ENCODE assay signal across 10 cellular contexts in genomic region chr9:121269888-121270254, GRCh38. TPM values are rescaled to one million over a fixed set of nuclear protein-coding genes. Genes with fewer than 3 reads are reported as not detected.
DNase-seq lines count a peak whose midpoint lies in the region; ATAC-seq and TF ChIP-seq lines count a peak whose summit lies in the region.
"Had no signal": no experiment of that assay in that cellular context is flagged by ENCODE, and none has a peak within 500 bp of the region (broad histone marks: within the 10 kb centered on the region; RNA-seq: fewer than 3 reads in every experiment).

No MANE protein-coding gene starts in this region.

- DNase-seq in WTC11 (ENCODE audit: low spot score), result no peak
- no peak for DNase-seq in fibroblast of the aortic adventitia (ENCODE audit: low read depth)
- DNase-seq in trophoblast cell, result no peak
- DNase-seq in NCI-H1694 treated with DMSO at 0.1 percent for 48 hours (lab: John Stamatoyannopoulos, UW), result no peak
- no peak for DNase-seq in WERI-Rb-1
- no peak for DNase-seq in NOMO-1 treated with dmso at 0.1 percent for 144 hours (lab: John Stamatoyannopoulos, UW; ENCODE audit: unreplicated experiment)
- DNase-seq: activated effector memory CD4-positive, alpha-beta T cell treated with Interleukin-2 at 50 U/mL for 16 hours; NCI-H187 treated with DMSO at 0.1 percent for 48 hours had no signal

- no peak overlapping the region for H4K12ac ChIP-seq in trophoblast cell (ENCODE audit: low read depth, low read length)

- H3K4me1 ChIP-seq in BLaER1 treated with 17β-estradiol and CSF1 and Interleukin-3, amounts not matched to agents 10 nM and 100 nM, result peaks cover 60 to 83% (median 72%) of the 10 kb centered on the region in 10 experiments
- peaks cover 25 to 41% of the 10 kb centered on the region in 2 experiments for H3K4me1 ChIP-seq in trophoblast cell (ENCODE audit: control insufficient read depth in 1 of 2, insufficient read depth in 2 of 2, low read length in 2 of 2)

- no peaks in the 10 kb centered on the region for H3K9me3 ChIP-seq in BLaER1 treated with 17β-estradiol and CSF1 and Interleukin-3, amounts not matched to agents 10 nM and 100 nM (replicated peaks in 1 of 11)
- H3K9me3 ChIP-seq in trophoblast cell (ENCODE audit: insufficient read depth, low read depth, low read length), result peaks cover 4% of the 10 kb centered on the region
- H3K9me3 ChIP-seq in WERI-Rb-1 (ENCODE audit: severe bottlenecking), result no peaks in the 10 kb centered on the region

- no peak overlapping the region for H3K14ac ChIP-seq in trophoblast cell (ENCODE audit: low read length)

- no peaks in the 10 kb centered on the region for H3K9me3 Mint-ChIP-seq in WTC11

- peak overlapping the region; percentile 36 for H4K91ac ChIP-seq in trophoblast cell (ENCODE audit: low read depth, low read length)

- no peak overlapping the region for H2BK12ac ChIP-seq in trophoblast cell (ENCODE audit: low read length)

- H3K4me1 Mint-ChIP-seq in WTC11, result peaks cover 51% of the 10 kb centered on the region

- peak overlapping the region; percentile 94 to 100 (median 99) for H3K4me2 ChIP-seq in BLaER1 treated with 17β-estradiol and CSF1 and Interleukin-3, amounts not matched to agents 10 nM and 100 nM
- peak overlapping the region; percentile 97 for H3K4me2 ChIP-seq in trophoblast cell (ENCODE audit: low read length)

- H3K4me3 Mint-ChIP-seq in WTC11, result peak overlapping the region; percentile 81; the same call in 1 of the 2 replicates

- H3K9ac ChIP-seq in BLaER1 treated with 17β-estradiol and CSF1 and Interleukin-3, amounts not matched to agents 10 nM and 100 nM, result peak overlapping the region; percentile 63 to 88 (median 77); a peak in 21 of 22 replicates
- H3K9ac ChIP-seq in trophoblast cell (ENCODE audit: low read length), result no peak overlapping the region

- no peak overlapping the region for H2BK5ac ChIP-seq in trophoblast cell (ENCODE audit: low read depth, low read length, poor library complexity)

- TF ChIP-seq CTCF in WTC11 (IDR thresholded peaks at IDR 0.05), result no peak
- TF ChIP-seq CTCF in fibroblast of the aortic adventitia (IDR thresholded peaks at IDR 0.05; ENCODE audit: insufficient read depth, low read length), result no peak
- no peak for TF ChIP-seq CTCF in WERI-Rb-1 (IDR thresholded peaks at IDR 0.05; ENCODE audit: low read depth, low read length)

- peaks cover 5% of the 10 kb centered on the region for H3K79me2 ChIP-seq in trophoblast cell (ENCODE audit: control insufficient read depth, insufficient read depth, low read length, poor library complexity)

- no peak overlapping the region for H2AFZ ChIP-seq in trophoblast cell (ENCODE audit: insufficient read depth, low read length, poor library complexity)

- no peak overlapping the region for H3K23ac ChIP-seq in trophoblast cell (ENCODE audit: low read length)

- H3K18ac ChIP-seq in trophoblast cell (ENCODE audit: low read length), result no peak overlapping the region

- no peak overlapping the region for H3K4ac ChIP-seq in trophoblast cell (ENCODE audit: low read depth, low read length)

- no peak overlapping the region for H3K27ac Mint-ChIP-seq in WTC11

- H2AK5ac ChIP-seq in trophoblast cell (ENCODE audit: low read length), result no peak overlapping the region

- peaks cover 0 to 5% (median 0%) of the 10 kb centered on the region in 11 experiments; a peak in 1 of 22 replicates for H3K36me3 ChIP-seq in BLaER1 treated with 17β-estradiol and CSF1 and Interleukin-3, amounts not matched to agents 10 nM and 100 nM
- H3K36me3 ChIP-seq in trophoblast cell (ENCODE audit: control insufficient read depth in 1 of 2, insufficient read depth in 2 of 2, low read length in 2 of 2) (no peaks in the 10 kb centered on the region), WERI-Rb-1 (no peaks in the 10 kb centered on the region)

- peak overlapping the region; percentile 68 to 97 (median 76); a peak in 17 of 20 replicates for H3K4me3 ChIP-seq in BLaER1 treated with 17β-estradiol and CSF1 and Interleukin-3, amounts not matched to agents 10 nM and 100 nM
- H3K4me3 ChIP-seq in fibroblast of the aortic adventitia (ENCODE audit: low read depth, low read length), result peak overlapping the region; percentile 90
- H3K4me3 ChIP-seq in trophoblast cell (ENCODE audit: low read depth, low read length), result no peak overlapping the region
- no peak overlapping the region for H3K4me3 ChIP-seq in WERI-Rb-1 (ENCODE audit: low read depth, low read length)

- peak overlapping the region in 10 of 11 experiments; percentile 44 to 87 (median 74); a peak in 20 of 22 replicates for H3K27ac ChIP-seq in BLaER1 treated with 17β-estradiol and CSF1 and Interleukin-3, amounts not matched to agents 10 nM and 100 nM
- H3K27ac ChIP-seq in trophoblast cell (ENCODE audit: low read depth, low read length) (peak overlapping the region; percentile 16), WERI-Rb-1 (no peak overlapping the region)

- H3K27me3 Mint-ChIP-seq in WTC11 (ENCODE audit: low read depth), result peaks cover 49% of the 10 kb centered on the region

- no peak overlapping the region for H4K8ac ChIP-seq in trophoblast cell (ENCODE audit: low read depth, low read length)

- POLR2A ChIA-PET in WTC11 (lab: Charles Lee), result no interaction called here

- H4K20me1 ChIP-seq in BLaER1 treated with 17β-estradiol and CSF1 and Interleukin-3, amounts not matched to agents 10 nM and 100 nM, result peaks cover 0 to 9% (median 0%) of the 10 kb centered on the region in 11 experiments; a peak in 2 of 22 replicates

- CTCF ChIA-PET in WTC11 (lab: Charles Lee), result interaction anchor here (1.0 to 4.3 kb wide), 7 partner anchors 8 to 56 kb away, joined by 3 to 74 read pairs (median 6); no protein-coding TSS in a partner anchor

- peaks cover 18% of the 10 kb centered on the region for H3K79me1 ChIP-seq in trophoblast cell (ENCODE audit: low read length)

- H3K36me3 Mint-ChIP-seq in WTC11, result no peaks in the 10 kb centered on the region

- H2BK120ac ChIP-seq in trophoblast cell (ENCODE audit: insufficient read depth, low read length, poor library complexity), result no peak overlapping the region

- WGBS in trophoblast cell (ENCODE audit: extremely low coverage, insufficient coverage, insufficient read length), result 100% methylated on average over 1 of the region's 2 CpGs

- ATAC-seq in WTC11, result no peak
- ATAC-seq in GM21825 (IDR thresholded peaks at IDR 0.05; ENCODE audit: unreplicated experiment), result no peak

- no peaks in the 10 kb centered on the region for H3K27me3 ChIP-seq in BLaER1 treated with 17β-estradiol and CSF1 and Interleukin-3, amounts not matched to agents 10 nM and 100 nM
- H3K27me3 ChIP-seq in trophoblast cell (ENCODE audit: insufficient read depth, low read length) (no peaks in the 10 kb centered on the region), WERI-Rb-1 (ENCODE audit: insufficient read depth, low read depth, severe bottlenecking) (no peaks in the 10 kb centered on the region)

TF ChIP-seq in WTC11, 78 proteins besides CTCF, POLR2A, EP300 and RAD21 (continues in another document):
- TF ChIP-seq EMX1 (CRISPR knock-in tag; IDR thresholded peaks at IDR 0.05) (no peak), SMAD4 (CRISPR knock-in tag; IDR thresholded peaks at IDR 0.05) (no peak), ARID4B (CRISPR knock-in tag; IDR thresholded peaks at IDR 0.05; ENCODE audit: borderline replicate concordance) (no peak), PRRX2 (CRISPR knock-in tag; IDR thresholded peaks at IDR 0.05) (no peak)
- TF ChIP-seq, protein P1, sequence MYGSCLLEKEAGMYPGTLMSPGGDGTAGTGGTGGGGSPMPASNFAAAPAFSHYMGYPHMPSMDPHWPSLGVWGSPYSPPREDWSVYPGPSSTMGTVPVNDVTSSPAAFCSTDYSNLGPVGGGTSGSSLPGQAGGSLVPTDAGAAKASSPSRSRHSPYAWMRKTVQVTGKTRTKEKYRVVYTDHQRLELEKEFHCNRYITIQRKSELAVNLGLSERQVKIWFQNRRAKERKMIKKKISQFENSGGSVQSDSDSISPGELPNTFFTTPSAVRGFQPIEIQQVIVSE (CRISPR knock-in tag; IDR thresholded peaks at IDR 0.05; ENCODE audit: borderline replicate concordance), result no peak

RNA-seq across cellular contexts. Expression of gene GSN, which starts 1.9 kb away (rescaled TPM):
- total RNA-seq in WTC11 (2021) (47.0 to 57.3 TPM (median 54.9 TPM) in 3 replicates), fibroblast of the aortic adventitia (ENCODE audit: low replicate concordance) (253 and 293 TPM in 2 replicates)
- polyA plus RNA-seq in trophoblast cell (2013), result 103 and 105 TPM in 2 replicates

Comparison
In these comparisons a context has a peak if more than half of its experiments do, and no peak if none do; other contexts are left out.
1. H3K4me3 ChIP-seq: peak in BLaER1 treated with 17β-estradiol and CSF1 and Interleukin-3, amounts not matched to agents 10 nM and 100 nM (10 of 10) and fibroblast of the aortic adventitia (single experiment); none in trophoblast cell (single experiment) and WERI-Rb-1 (single experiment).